ENCODE assay signal across 14 cellular contexts in the genomic region with DNA sequence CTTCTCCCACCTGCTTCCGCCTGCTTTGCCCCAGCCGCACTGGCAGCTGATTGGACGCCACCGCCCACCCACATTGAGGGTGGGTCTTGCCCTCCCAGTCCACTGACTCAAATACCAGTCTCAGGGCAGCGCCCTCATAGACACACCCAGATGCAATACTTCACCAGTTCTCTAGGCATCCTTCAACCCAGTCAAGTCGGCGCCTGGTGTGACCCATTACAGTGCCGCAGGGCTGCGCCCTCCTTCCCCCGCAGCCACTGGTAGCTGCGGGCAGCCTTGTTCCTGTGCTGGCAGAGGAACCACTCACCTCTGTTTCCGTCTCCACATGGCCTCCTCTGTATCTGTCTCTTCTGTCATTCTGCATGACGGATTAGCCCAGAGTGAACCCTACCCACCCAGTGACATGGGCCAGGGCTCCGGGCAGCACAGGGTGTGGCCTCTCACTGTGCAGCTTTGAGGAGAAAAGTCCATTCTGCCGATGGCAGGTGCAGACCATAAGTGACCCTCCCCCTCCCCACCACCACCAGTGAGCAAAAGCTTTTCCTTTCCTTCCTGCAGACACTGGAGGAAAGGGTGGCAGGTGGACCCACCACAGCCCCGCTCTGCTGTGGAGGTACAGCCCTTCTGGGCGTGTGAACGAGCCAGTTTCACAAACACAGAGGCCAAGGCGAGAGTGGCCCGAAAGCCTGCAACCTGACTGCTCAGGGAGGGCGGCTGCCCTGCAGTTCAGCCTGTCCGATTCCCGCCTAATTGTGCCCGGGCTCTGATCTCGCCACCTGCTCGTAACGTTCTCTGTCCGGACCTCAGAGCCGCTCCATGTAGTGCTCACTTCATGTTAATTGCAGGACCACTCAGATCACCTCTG. TPM values are rescaled to one million over a fixed set of nuclear protein-coding genes. Genes with fewer than 3 reads are reported as not detected.
DNase-seq lines count a peak whose midpoint lies in the region; ATAC-seq and TF ChIP-seq lines count a peak whose summit lies in the region.
"Had no signal": no experiment of that assay in that cellular context is flagged by ENCODE, and none has a peak within 500 bp of the region (broad histone marks: within the 10 kb centered on the region; RNA-seq: fewer than 3 reads in every experiment).

No MANE protein-coding gene starts in this region.

- H3K9ac ChIP-seq in BLaER1: peak overlapping the region; percentile 43; the same call in 1 of the 2 replicates

- H3K27me3 Mint-ChIP-seq in brain: no peaks in the 10 kb centered on the region

- H3K27ac ChIP-seq in BLaER1: no peak overlapping the region
- H3K27ac ChIP-seq in HEK293 (ENCODE audit: extremely low read depth, low read depth, low read length): no peak overlapping the region
- peak overlapping the region; percentile 68 for H3K27ac ChIP-seq in muscle layer of duodenum (ENCODE audit: low read length)
- H3K27ac ChIP-seq in OCI-LY7 (ENCODE audit: low read depth, low read length, poor library complexity, severe bottlenecking): no peak overlapping the region

- intact Hi-C loops in OCI-LY7 (cut with micrococcal nuclease; ENCODE audit: unreplicated experiment): no loop called here

- POLR2A ChIA-PET in HEK293 (lab: Yijun Ruan, JAX) (no interaction called here), OCI-LY7 (lab: Charles Lee) (no interaction called here)

- no peak overlapping the region for H2AFZ ChIP-seq in OCI-LY7 (ENCODE audit: low read length)

- H3K4me2 ChIP-seq in BLaER1 (peak overlapping the region; percentile 82), OCI-LY7 (ENCODE audit: low read length) (no peak overlapping the region)

- TF ChIP-seq CTCF in HEK293 (tag by site-specific recombination; IDR thresholded peaks at IDR 0.05) (no peak), brain (conservative IDR thresholded peaks at IDR 0.05) (no peak), OCI-LY7 (conservative IDR thresholded peaks at IDR 0.05; ENCODE audit: low read length) (no peak)

- H3K27me3 ChIP-seq in BLaER1 (no peaks in the 10 kb centered on the region), muscle layer of duodenum (ENCODE audit: low read depth, low read length) (no peaks in the 10 kb centered on the region)

- no peaks in the 10 kb centered on the region for H3K36me3 Mint-ChIP-seq in brain

- H3K36me3 ChIP-seq in BLaER1: peaks cover 37% of the 10 kb centered on the region
- H3K36me3 ChIP-seq in HEK293 (ENCODE audit: control insufficient read depth in 2 of 2, insufficient read depth in 1 of 2, low read length in 2 of 2): peaks cover 0 to 21% of the 10 kb centered on the region in 2 experiments; a peak in 1 of 3 replicates
- H3K36me3 ChIP-seq in muscle layer of duodenum (ENCODE audit: control insufficient read depth in 1 of 2, insufficient read depth in 2 of 2, low read length in 2 of 2): no peaks in the 10 kb centered on the region
- no peaks in the 10 kb centered on the region for H3K36me3 ChIP-seq in OCI-LY7 (ENCODE audit: insufficient read depth, low read length)

- no peaks in the 10 kb centered on the region for H3K9me3 Mint-ChIP-seq in brain

- H3K9me3 ChIP-seq in BLaER1 (no peaks in the 10 kb centered on the region), HEK293 (ENCODE audit: control insufficient read depth, insufficient read depth, low read depth, low read length) (no peaks in the 10 kb centered on the region), muscle layer of duodenum (ENCODE audit: control insufficient read depth in 1 of 2, low read length in 2 of 2) (no peaks in the 10 kb centered on the region), OCI-LY7 (ENCODE audit: low read length) (no peaks in the 10 kb centered on the region)

- H3K4me3 ChIP-seq in BLaER1 (peak overlapping the region; percentile 13; the same call in 1 of the 2 replicates), HEK293 (ENCODE audit: low read depth, low read length) (no peak overlapping the region), muscle layer of duodenum (ENCODE audit: low read depth in 1 of 2, low read length in 2 of 2) (no peak overlapping the region), OCI-LY7 (ENCODE audit: low read depth, low read length, poor library complexity, severe bottlenecking) (no peak overlapping the region)

- no peaks in the 10 kb centered on the region for H3K79me2 ChIP-seq in OCI-LY7 (ENCODE audit: insufficient read depth, low read depth, low read length)

- H4K20me1 ChIP-seq in BLaER1 (peaks cover 97% of the 10 kb centered on the region), OCI-LY7 (ENCODE audit: insufficient read depth, low read length) (no peaks in the 10 kb centered on the region)

- H3K4me1 Mint-ChIP-seq in brain: peaks cover 70% of the 10 kb centered on the region

- CTCF ChIA-PET in HEK293 (lab: Yijun Ruan, JAX) (interaction anchor here (0.6 to 4.5 kb wide), 5 partner anchors 14 to 1295 kb away, joined by 3 to 28 read pairs (median 3); no protein-coding TSS in a partner anchor), OCI-LY7 (lab: Charles Lee; ENCODE audit: unreplicated experiment) (no interaction called here)

- ATAC-seq in GM21825 (IDR thresholded peaks at IDR 0.05; ENCODE audit: unreplicated experiment): no peak
- ATAC-seq in HG03135 (IDR thresholded peaks at IDR 0.05; ENCODE audit: unreplicated experiment): no peak
- ATAC-seq: stimulated activated naive CD8-positive, alpha-beta T cell treated with anti-CD3 and anti-CD28 coated beads, Interleukin-15, Interleukin-2, amounts not matched to agents 100 U/mL and 50 U/mL, for 24 hours had no signal

- peak overlapping the region in 3 of 5 experiments; percentile 31 to 69 (median 38) for H3K4me3 Mint-ChIP-seq in brain

- DNase-seq in activated effector memory CD4-positive, alpha-beta T cell treated with Interleukin-2 at 50 U/mL for 16 hours: no peak
- DNase-seq in OCI-LY7 (ENCODE audit: low spot score): no peak
- DNase-seq: activated CD4-positive, alpha-beta T cell treated with anti-CD3 and anti-CD28 coated beads for 4 hours; activated T-cell treated with anti-CD3 and anti-CD28 coated beads, Interleukin-2, amount 50 U/mL, for 48 hours; DMS53; GOT3; NCI-H69; stimulated activated naive CD8-positive, alpha-beta T cell treated with anti-CD3 and anti-CD28 coated beads, Interleukin-15, Interleukin-2, amounts not matched to agents 100 U/mL and 50 U/mL, for 24 hours had no signal

- H3K9me2 ChIP-seq in OCI-LY7 (ENCODE audit: insufficient read depth, low read length): no peaks in the 10 kb centered on the region

- no TSS peak for BruUV-seq in OCI-LY7 (replicated peaks; lab: Mats Ljungman, UMichigan)

- H3K4me1 ChIP-seq in BLaER1 (peaks cover 83% of the 10 kb centered on the region), HEK293 (ENCODE audit: control insufficient read depth, insufficient read depth, low read length) (peaks cover 3% of the 10 kb centered on the region), muscle layer of duodenum (ENCODE audit: control insufficient read depth in 1 of 2, insufficient read depth in 2 of 2, low read length in 2 of 2) (peaks cover 3 to 12% of the 10 kb centered on the region in 2 donors), OCI-LY7 (ENCODE audit: insufficient read depth, low read length, poor library complexity, severe bottlenecking) (peaks cover 6% of the 10 kb centered on the region)

- H3K27ac Mint-ChIP-seq in brain: peak overlapping the region; percentile 88 to 95 (median 91)

TF ChIP-seq in HEK293, 187 proteins besides CTCF, POLR2A, EP300 and RAD21:
- TF ChIP-seq SP2 (tag by site-specific recombination; IDR thresholded peaks at IDR 0.05): peak; percentile 54
- TF ChIP-seq ZSCAN23 (tag by site-specific recombination; IDR thresholded peaks at IDR 0.05): no peak
- peak; percentile 26; the same call in 1 of the 2 replicates for TF ChIP-seq KLF1 (tag by site-specific recombination; IDR thresholded peaks at IDR 0.05)

RNA-seq across cellular contexts. Expression of gene FAAP20, which starts 57.1 kb away (rescaled TPM):
- polyA plus RNA-seq in brain (ENCODE audit: insufficient read depth, low read depth, low replicate concordance): 112 TPM
- total RNA-seq in OCI-LY7 (2014; rRNA removed; shearing (Covaris generic)): 25.7 and 47.4 TPM in 2 replicates
- 55.4 and 55.7 TPM in 2 replicates for total RNA-seq in OCI-LY7 (2022)
